Comparison of ENCODE assay signal across 2 cellular contexts in genomic region chr6:45903959-45904358, GRCh38.
TF ChIP-seq lines count a peak whose summit lies in the region.

No MANE protein-coding gene starts in this region.

TF ChIP-seq in HEK293, 187 proteins besides CTCF, POLR2A, EP300 and RAD21:
- TF ChIP-seq ZBTB44 (tag by site-specific recombination; IDR thresholded peaks at IDR 0.05): no peak
- no peak for TF ChIP-seq ZNF132 (tag by site-specific recombination; IDR thresholded peaks at IDR 0.05; ENCODE audit: borderline replicate concordance)
- TF ChIP-seq ZNF585B (tag by site-specific recombination; IDR thresholded peaks at IDR 0.05): no peak
- no peak for TF ChIP-seq ZNF302 (tag by site-specific recombination; IDR thresholded peaks at IDR 0.05; ENCODE audit: low read depth)
- TF ChIP-seq ZSCAN5A (tag by site-specific recombination; IDR thresholded peaks at IDR 0.05): no peak
- 0 out of 2 replicates have a peak, but pooled peaks have one; percentile 21 for TF ChIP-seq ZNF768 (tag by site-specific recombination; IDR thresholded peaks at IDR 0.05)
TF ChIP-seq in HEK293: peak in this region for 1.

TF ChIP-seq in K562, 482 proteins besides CTCF, POLR2A, EP300 and RAD21:
- no peak for TF ChIP-seq REST (CRISPR knock-in tag; IDR thresholded peaks at IDR 0.05; ENCODE audit: low read depth)
- TF ChIP-seq ZFP1 (CRISPR knock-in tag; IDR thresholded peaks at IDR 0.05): no peak
- no peak for TF ChIP-seq ZNF445 (CRISPR knock-in tag; IDR thresholded peaks at IDR 0.05; ENCODE audit: low read depth)
- TF ChIP-seq NELFE (IDR thresholded peaks at IDR 0.05; ENCODE audit: insufficient read depth, insufficient read length): no peak
- no peak for TF ChIP-seq PCBP2 (IDR thresholded peaks at IDR 0.05; ENCODE audit: low read depth, low read length, poor library complexity, severe bottlenecking)
- TF ChIP-seq HEY1 (CRISPR knock-in tag; IDR thresholded peaks at IDR 0.05; ENCODE audit: borderline replicate concordance): no peak
- TF ChIP-seq RBM25 (IDR thresholded peaks at IDR 0.05; ENCODE audit: low read depth, low read length, severe bottlenecking): peak; percentile 88
- TF ChIP-seq SMARCB1 (IDR thresholded peaks at IDR 0.05; ENCODE audit: insufficient read length, low read depth): no peak
- no peak for TF ChIP-seq ZNF174 (CRISPR knock-in tag; IDR thresholded peaks at IDR 0.05)
- TF ChIP-seq MCM3 (IDR thresholded peaks at IDR 0.05): no peak
- TF ChIP-seq HNRNPL (IDR thresholded peaks at IDR 0.05; ENCODE audit: low read depth, low read length): no peak
- TF ChIP-seq ZFP36 (IDR thresholded peaks at IDR 0.05; ENCODE audit: low read depth, low read length, partially characterized antibody): peak; percentile 55
- no peak for TF ChIP-seq ZNF830 (CRISPR knock-in tag; IDR thresholded peaks at IDR 0.05)
- no peak for TF ChIP-seq HMGXB4 (CRISPR knock-in tag; IDR thresholded peaks at IDR 0.05)
- TF ChIP-seq SMARCA5 (IDR thresholded peaks at IDR 0.05): no peak
